8 cellular contexts compared by ENCODE assay signal in the genomic region with DNA sequence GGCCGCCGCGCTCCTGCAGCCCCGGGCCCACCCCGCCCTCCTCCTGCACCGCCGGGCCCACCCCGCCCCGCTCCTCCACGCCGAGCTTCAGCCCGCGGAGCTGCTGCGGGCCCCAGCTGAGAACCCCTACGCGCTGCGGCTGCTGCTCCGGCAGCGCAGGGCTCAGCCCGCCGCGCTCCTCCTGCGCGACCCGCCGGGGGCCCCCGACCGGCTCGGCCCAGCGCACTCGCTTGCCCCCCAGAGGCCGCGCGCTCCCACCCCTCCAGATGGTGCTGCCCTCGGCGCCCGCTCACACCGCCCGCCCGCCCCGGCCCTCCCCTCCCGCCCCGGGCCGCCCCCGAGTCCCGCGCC. TPM values are rescaled to one million over a fixed set of nuclear protein-coding genes. Genes with fewer than 3 reads are reported as not detected.
DNase-seq lines count a peak whose midpoint lies in the region; ATAC-seq and TF ChIP-seq lines count a peak whose summit lies in the region.

No MANE protein-coding gene starts in this region.

- WGBS in gastroesophageal sphincter (ENCODE audit: low coverage in 1 of 2), 2 donors = no CpG with 5 or more reads among the region's 47 CpGs

- H3K9me3 ChIP-seq in SJSA1 (replicated peaks) (no peaks in the 10 kb centered on the region), gastroesophageal sphincter (no peaks in the 10 kb centered on the region)

- DNase-seq in activated CD4-positive, alpha-beta T cell treated with anti-CD3 and anti-CD28 coated beads, Interleukin-2, amount 10 ng/mL, durations not matched to agents 7 days and 5 days = no peak
- DNase-seq in activated CD4-positive, alpha-beta T cell treated with anti-CD3 and anti-CD28 coated beads for 4 hours = no peak
- DNase-seq in SJSA1 (ENCODE audit: low read depth in 1 of 2, low spot score in 2 of 2) (no peak), midbrain (lab: John Stamatoyannopoulos, UW) (no peak)
- no peak for DNase-seq in stimulated activated naive CD8-positive, alpha-beta T cell treated with anti-CD3 and anti-CD28 coated beads, Interleukin-15, amount 100 ng/mL, for 72 hours
- DNase-seq in stimulated activated CD4-positive, alpha-beta T cell treated with anti-CD3 and anti-CD28 coated beads, Interleukin-2, amount 100 ng/mL, for 24 hours = no peak

- H3K4me1 ChIP-seq in SJSA1 (replicated peaks) (peaks cover 19% of the 10 kb centered on the region), gastroesophageal sphincter (peaks cover 0 to 47% (median 21%) of the 10 kb centered on the region in 3 donors)

- H3K36me3 Mint-ChIP-seq in activated CD4-positive, alpha-beta T cell treated with anti-CD3 and anti-CD28 coated beads, Interleukin-2, amount 10 ng/mL, durations not matched to agents 7 days and 5 days (ENCODE audit: low read depth) = peaks cover 28% of the 10 kb centered on the region

- H3K36me3 ChIP-seq in SJSA1 = no peaks in the 10 kb centered on the region
- H3K36me3 ChIP-seq in gastroesophageal sphincter = no peaks in the 10 kb centered on the region

- no peaks in the 10 kb centered on the region for H3K9me3 Mint-ChIP-seq in activated CD4-positive, alpha-beta T cell treated with anti-CD3 and anti-CD28 coated beads, Interleukin-2, amount 10 ng/mL, durations not matched to agents 7 days and 5 days
- no peaks in the 10 kb centered on the region for H3K9me3 Mint-ChIP-seq in stimulated activated naive CD8-positive, alpha-beta T cell treated with anti-CD3 and anti-CD28 coated beads, Interleukin-15, amount 100 ng/mL, for 72 hours

- peaks cover 27% of the 10 kb centered on the region for H3K4me1 Mint-ChIP-seq in activated CD4-positive, alpha-beta T cell treated with anti-CD3 and anti-CD28 coated beads, Interleukin-2, amount 10 ng/mL, durations not matched to agents 7 days and 5 days
- H3K4me1 Mint-ChIP-seq in stimulated activated naive CD8-positive, alpha-beta T cell treated with anti-CD3 and anti-CD28 coated beads, Interleukin-15, amount 100 ng/mL, for 72 hours = peaks cover 49% of the 10 kb centered on the region

- CTCF ChIA-PET in activated CD4-positive, alpha-beta T cell treated with anti-CD3 and anti-CD28 coated beads, Interleukin-2, amount 10 ng/mL, durations not matched to agents 7 days and 5 days (lab: Charles Lee) = interaction anchor here (9.8 kb wide), 1 partner anchor 17 kb away, joined by 128 read pairs; no protein-coding TSS in a partner anchor

- H3K27me3 ChIP-seq in SJSA1 (replicated peaks) (no peaks in the 10 kb centered on the region; the same call in 1 of the 2 replicates), gastroesophageal sphincter (no peaks in the 10 kb centered on the region)

- H3K27me3 Mint-ChIP-seq in activated CD4-positive, alpha-beta T cell treated with anti-CD3 and anti-CD28 coated beads, Interleukin-2, amount 10 ng/mL, durations not matched to agents 7 days and 5 days = no peaks in the 10 kb centered on the region
- no peaks in the 10 kb centered on the region for H3K27me3 Mint-ChIP-seq in stimulated activated naive CD8-positive, alpha-beta T cell treated with anti-CD3 and anti-CD28 coated beads, Interleukin-15, amount 100 ng/mL, for 72 hours

- POLR2A ChIA-PET in activated CD4-positive, alpha-beta T cell treated with anti-CD3 and anti-CD28 coated beads, Interleukin-2, amount 10 ng/mL, durations not matched to agents 7 days and 5 days (lab: Charles Lee) = interaction anchor here (1.0 kb wide), 1 partner anchor 9 kb away, joined by 4 read pairs; no protein-coding TSS in a partner anchor

- H3K4me3 ChIP-seq in SJSA1 = peak overlapping the region; percentile 43
- H3K4me3 ChIP-seq in gastroesophageal sphincter = peak overlapping the region; percentile 56 to 89

- no peak for TF ChIP-seq POLR2A in gastroesophageal sphincter (IDR thresholded peaks at IDR 0.05)

- H3K4me3 Mint-ChIP-seq in activated CD4-positive, alpha-beta T cell treated with anti-CD3 and anti-CD28 coated beads, Interleukin-2, amount 10 ng/mL, durations not matched to agents 7 days and 5 days = peak overlapping the region; percentile 27
- H3K4me3 Mint-ChIP-seq in stimulated activated naive CD8-positive, alpha-beta T cell treated with anti-CD3 and anti-CD28 coated beads, Interleukin-15, amount 100 ng/mL, for 72 hours = peak overlapping the region; percentile 73 to 90

- TF ChIP-seq CTCF in gastroesophageal sphincter (IDR thresholded peaks at IDR 0.05) = peak in 1 of 4 experiments; percentile 10

- peak overlapping the region; percentile 46 for H3K27ac Mint-ChIP-seq in activated CD4-positive, alpha-beta T cell treated with anti-CD3 and anti-CD28 coated beads, Interleukin-2, amount 10 ng/mL, durations not matched to agents 7 days and 5 days
- H3K27ac Mint-ChIP-seq in stimulated activated naive CD8-positive, alpha-beta T cell treated with anti-CD3 and anti-CD28 coated beads, Interleukin-15, amount 100 ng/mL, for 72 hours = no peak overlapping the region

- ATAC-seq in HG02938 (IDR thresholded peaks at IDR 0.05; ENCODE audit: unreplicated experiment) (peak; percentile 13), gastroesophageal sphincter (peak; percentile 51)
- peak; percentile 44 for ATAC-seq in stimulated activated naive CD8-positive, alpha-beta T cell treated with anti-CD3 and anti-CD28 coated beads, Interleukin-15, amount 100 ng/mL, for 72 hours

- H3K27ac ChIP-seq in SJSA1 = no peak overlapping the region
- H3K27ac ChIP-seq in gastroesophageal sphincter = peak overlapping the region in 3 of 4 donors; percentile 74 to 86 (median 82)

- TF ChIP-seq EP300 in gastroesophageal sphincter (IDR thresholded peaks at IDR 0.05) = no peak

RNA-seq across cellular contexts. Expression of a gene that starts 0.9 kb away (rescaled TPM):
- total RNA-seq in activated CD4-positive, alpha-beta T cell treated with anti-CD3 and anti-CD28 coated beads, Interleukin-2, amount 10 ng/mL, durations not matched to agents 7 days and 5 days = 100 to 1,000 TPM; 121 to 136 TPM
- 1.8 and 2.2 TPM in 2 replicates for total RNA-seq in SJSA1 (2014; rRNA removed; shearing (Covaris generic))
- 10 to 100 TPM; 14.5 to 28.8 (median 23.9) TPM for total RNA-seq in gastroesophageal sphincter

Comparison
In these comparisons a context has a peak if more than half of its experiments do, and no peak if none do; other contexts are left out.
1. RNA of a gene that starts 0.9 kb away (total RNA-seq): 121 to 136 TPM in activated CD4-positive, alpha-beta T cell treated with anti-CD3 and anti-CD28 coated beads, Interleukin-2, amount 10 ng/mL, durations not matched to agents 7 days and 5 days; 14.5 to 28.8 TPM in gastroesophageal sphincter and 1.8 to 2.2 TPM in SJSA1; every median in the first group is over 4 times any median in the second.
2. Peak in every context shown above with its lines, with median percentiles within 50 percentile points of each other: ATAC-seq.